In the genomic region with DNA sequence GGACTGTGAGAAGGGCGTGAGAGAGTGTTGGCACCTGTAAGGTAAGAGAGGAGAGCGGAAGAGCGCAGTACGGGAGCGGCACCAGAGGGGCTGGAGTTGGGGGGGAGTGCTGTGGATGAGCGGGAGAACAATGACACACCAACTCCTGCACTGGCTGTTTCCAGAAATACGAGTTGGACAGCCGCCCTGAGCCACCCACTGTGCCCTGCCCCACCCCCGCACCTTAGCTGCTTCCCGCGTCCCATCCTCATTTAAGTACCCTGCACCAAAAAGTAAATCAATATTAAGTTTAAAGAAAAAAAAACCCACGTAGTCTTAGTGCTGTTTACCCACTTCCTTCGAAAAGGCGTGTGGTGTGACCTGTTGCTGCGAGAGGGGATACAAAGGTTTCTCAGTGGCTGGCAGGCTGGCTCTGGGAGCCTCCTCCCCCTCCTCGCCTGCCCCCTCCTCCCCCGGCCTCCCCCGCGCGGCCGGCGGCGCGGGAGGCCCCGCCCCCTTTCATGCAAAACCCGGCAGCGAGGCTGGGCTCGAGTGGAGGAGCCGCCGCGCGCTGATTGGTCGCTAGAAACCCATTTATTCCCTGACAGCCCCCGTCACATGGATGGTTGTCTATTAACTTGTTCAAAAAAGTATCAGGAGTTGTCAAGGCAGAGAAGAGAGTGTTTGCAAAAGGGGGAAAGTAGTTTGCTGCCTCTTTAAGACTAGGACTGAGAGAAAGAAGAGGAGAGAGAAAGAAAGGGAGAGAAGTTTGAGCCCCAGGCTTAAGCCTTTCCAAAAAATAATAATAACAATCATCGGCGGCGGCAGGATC, we compare ENCODE assay signal across 8 cellular contexts. TPM values are rescaled to one million over a fixed set of nuclear protein-coding genes. Genes with fewer than 3 reads are reported as not detected.
DNase-seq lines count a peak whose midpoint lies in the region; ATAC-seq and TF ChIP-seq lines count a peak whose summit lies in the region.

A gene (plus strand): TSS at position 601 of the 811 bp plus-strand sequence. CDS start 436 bp downstream, outside the sequence.

- DNase-seq in activated T-cell treated with anti-CD3 and anti-CD28 coated beads for 4 hours (peak; percentile 13), NCI-H1092 (lab: John Stamatoyannopoulos, UW) (peak; percentile 62), SK-N-DZ (ENCODE audit: low spot score) (peak; percentile 74), epithelial cell of esophagus (ENCODE audit: low read depth) (peak; percentile 92), middle frontal gyrus (ENCODE audit: extremely low spot score, low spot score) (peak; percentile 65), upper lobe of right lung (peak; percentile 80), activated gamma-delta T cell (lab: John Stamatoyannopoulos, UW) (no peak)
- no peak for DNase-seq in activated T-cell treated with anti-CD3 and anti-CD28 coated beads, Interleukin-2, amount 50 U/mL, for 48 hours

- H3K27ac ChIP-seq in upper lobe of right lung, result no peak within 1 kb of the TSS

- no peaks in the 10 kb centered on the region for H3K36me3 ChIP-seq in upper lobe of right lung

- TF ChIP-seq CTCF in epithelial cell of esophagus (IDR thresholded peaks at IDR 0.05; ENCODE audit: insufficient read depth, low read depth, low read length, missing control alignments), result no peak
- TF ChIP-seq CTCF in upper lobe of right lung (IDR thresholded peaks at IDR 0.05), result no peak

- H3K4me1 ChIP-seq in upper lobe of right lung, result peaks cover 12% of the 10 kb centered on the region

- H3K27me3 ChIP-seq in upper lobe of right lung, result peaks cover 98% of the 10 kb centered on the region

- peak; percentile 84 for ATAC-seq in upper lobe of right lung

- H3K9me3 ChIP-seq in upper lobe of right lung, result no peaks in the 10 kb centered on the region

- intact Hi-C loops in upper lobe of right lung (cut with DNase I), result no loop called here

- H3K4me3 ChIP-seq in epithelial cell of esophagus (ENCODE audit: low read length) (peak within 1 kb of the TSS; percentile 75), upper lobe of right lung (peak within 1 kb of the TSS; percentile 31)

RNA-seq across cellular contexts. Expression of the gene that starts here (rescaled TPM):
- polyA plus RNA-seq in SK-N-DZ (2014; cell fraction: cytosol; rRNA removed), result not detected in 2 replicates
- polyA plus RNA-seq in SK-N-DZ (2014; cell fraction: nucleus; rRNA removed), result 0.23 TPM in 1 of 2 replicates, not detected in the other
- total RNA-seq in upper lobe of right lung, result 0.20 TPM

Comparison
In these comparisons a context has a peak if more than half of its experiments do, and no peak if none do; other contexts are left out.
1. DNase-seq: peak in activated T-cell treated with anti-CD3 and anti-CD28 coated beads for 4 hours (single experiment), NCI-H1092 (single experiment), SK-N-DZ (single experiment), epithelial cell of esophagus (single experiment) and middle frontal gyrus (single experiment); none in activated T-cell treated with anti-CD3 and anti-CD28 coated beads, Interleukin-2, amount 50 U/mL, for 48 hours (0 of 2) and activated gamma-delta T cell (single experiment).
2. Peak in DNase-seq, ATAC-seq and H3K4me3 ChIP-seq in upper lobe of right lung; RNA of the gene not detected or under 1 TPM.